Comparison of ENCODE assay signal across 19 cellular contexts in genomic region chr12:96131230-96131788, GRCh38.
DNase-seq lines count a peak whose midpoint lies in the region; ATAC-seq and TF ChIP-seq lines count a peak whose summit lies in the region.
"Had no signal": no experiment of that assay in that cellular context is flagged by ENCODE, and none has a peak within 500 bp of the region (broad histone marks: within the 10 kb centered on the region; RNA-seq: fewer than 3 reads in every experiment).

No MANE protein-coding gene starts in this region.

- peaks cover 42% of the 10 kb centered on the region for H3K4me1 Mint-ChIP-seq in endothelial cell (ENCODE audit: unreplicated experiment)

- H3K27ac ChIP-seq in left ventricle myocardium inferior (replicated peaks): no peak overlapping the region
- H3K27ac ChIP-seq in aorta (ENCODE audit: low read depth in 1 of 2, low read length in 2 of 2): no peak overlapping the region
- H3K27ac ChIP-seq: SJSA1 had no signal

- H3K36me3 ChIP-seq in left ventricle myocardium inferior (no peaks in the 10 kb centered on the region), aorta (ENCODE audit: control insufficient read depth in 1 of 2, insufficient read depth in 2 of 2, low read length in 1 of 2) (no peaks in the 10 kb centered on the region)
- H3K36me3 ChIP-seq: SJSA1 had no signal

- peak overlapping the region; percentile 12 for H3K27ac Mint-ChIP-seq in endothelial cell (ENCODE audit: unreplicated experiment)
- H3K27ac Mint-ChIP-seq: HFFc6 had no signal

- no peak for TF ChIP-seq CTCF in left ventricle myocardium inferior (IDR thresholded peaks at IDR 0.05; ENCODE audit: borderline replicate concordance)
- TF ChIP-seq CTCF in endothelial cell (IDR thresholded peaks at IDR 0.05; ENCODE audit: unreplicated experiment): no peak

- DNase-seq in cardiac septum (ENCODE audit: low spot score) (peak; percentile 57), left ventricle myocardium inferior (no peak), NCI-H526 (lab: John Stamatoyannopoulos, UW) (peak; percentile 56 to 72), endothelial cell (ENCODE audit: low spot score) (no peak), aorta (no peak), activated gamma-delta T cell (lab: John Stamatoyannopoulos, UW) (no peak)
- DNase-seq: AML-193; CD8-positive, alpha-beta memory T cell; DMS 273 treated with DMSO at 0.1 percent for 48 hours; EL; GOT3; HFFc6; NCI-H2081; NCI-H446 treated with DMSO at 0.1 percent for 48 hours; SW 1271 had no signal

- peaks cover 20% of the 10 kb centered on the region for H3K27me3 ChIP-seq in left ventricle myocardium inferior (ENCODE audit: low read depth)
- H3K27me3 ChIP-seq in aorta (ENCODE audit: control insufficient read depth in 1 of 2, insufficient read depth in 2 of 2, low read length in 1 of 2): peaks cover 0 to 1% of the 10 kb centered on the region in 2 donors
- H3K27me3 ChIP-seq: SJSA1 had no signal

- H3K27me3 Mint-ChIP-seq in endothelial cell (ENCODE audit: unreplicated experiment): peaks cover 14% of the 10 kb centered on the region

- H3K4me3 ChIP-seq in left ventricle myocardium inferior: no peak overlapping the region
- no peak overlapping the region for H3K4me3 ChIP-seq in aorta (ENCODE audit: low read length in 2 of 2)
- H3K4me3 ChIP-seq: SJSA1 had no signal

- no peak overlapping the region for H3K4me3 Mint-ChIP-seq in endothelial cell (ENCODE audit: unreplicated experiment)
- H3K4me3 Mint-ChIP-seq: CD8-positive, alpha-beta memory T cell; HFFc6 had no signal

- H3K36me3 Mint-ChIP-seq in endothelial cell (ENCODE audit: low read depth, unreplicated experiment): peaks cover 5% of the 10 kb centered on the region
- H3K36me3 Mint-ChIP-seq: CD8-positive, alpha-beta memory T cell had no signal

- H3K9me3 ChIP-seq in left ventricle myocardium inferior (replicated peaks) (no peaks in the 10 kb centered on the region), aorta (ENCODE audit: control insufficient read depth, low read length) (no peaks in the 10 kb centered on the region)
- H3K9me3 ChIP-seq: SJSA1 had no signal

- ATAC-seq in aorta (ENCODE audit: low FRiP score) (no peak), HG03439 (IDR thresholded peaks at IDR 0.05; ENCODE audit: unreplicated experiment) (no peak), HG02798 (IDR thresholded peaks at IDR 0.05; ENCODE audit: poor library complexity, unreplicated experiment) (no peak)
- ATAC-seq: HepG2 had no signal

- intact Hi-C loops in cardiac septum (cut with DNase I) (no loop called here), left ventricle myocardium inferior (cut with micrococcal nuclease) (no loop called here), aorta (cut with DNase I) (no loop called here)

- H3K4me1 ChIP-seq in left ventricle myocardium inferior (peaks cover 21% of the 10 kb centered on the region), aorta (ENCODE audit: control insufficient read depth in 1 of 2, insufficient read depth in 2 of 2, low read length in 2 of 2) (peaks cover 0 to 3% of the 10 kb centered on the region in 2 donors)

- 63 to 66% methylated on average over 5 of the region's 5 CpGs for WGBS in aorta, 2 donors

- no peaks in the 10 kb centered on the region for H3K9me3 Mint-ChIP-seq in endothelial cell (ENCODE audit: unreplicated experiment)
- H3K9me3 Mint-ChIP-seq: CD8-positive, alpha-beta memory T cell; HFFc6 had no signal

Comparison
In these comparisons a context has a peak if more than half of its experiments do, and no peak if none do; other contexts are left out.
1. DNase-seq: peak in cardiac septum (single experiment) and NCI-H526 (2 of 2); none in left ventricle myocardium inferior (single experiment), endothelial cell (single experiment), aorta (0 of 2) and activated gamma-delta T cell (single experiment).